In the genomic region with DNA sequence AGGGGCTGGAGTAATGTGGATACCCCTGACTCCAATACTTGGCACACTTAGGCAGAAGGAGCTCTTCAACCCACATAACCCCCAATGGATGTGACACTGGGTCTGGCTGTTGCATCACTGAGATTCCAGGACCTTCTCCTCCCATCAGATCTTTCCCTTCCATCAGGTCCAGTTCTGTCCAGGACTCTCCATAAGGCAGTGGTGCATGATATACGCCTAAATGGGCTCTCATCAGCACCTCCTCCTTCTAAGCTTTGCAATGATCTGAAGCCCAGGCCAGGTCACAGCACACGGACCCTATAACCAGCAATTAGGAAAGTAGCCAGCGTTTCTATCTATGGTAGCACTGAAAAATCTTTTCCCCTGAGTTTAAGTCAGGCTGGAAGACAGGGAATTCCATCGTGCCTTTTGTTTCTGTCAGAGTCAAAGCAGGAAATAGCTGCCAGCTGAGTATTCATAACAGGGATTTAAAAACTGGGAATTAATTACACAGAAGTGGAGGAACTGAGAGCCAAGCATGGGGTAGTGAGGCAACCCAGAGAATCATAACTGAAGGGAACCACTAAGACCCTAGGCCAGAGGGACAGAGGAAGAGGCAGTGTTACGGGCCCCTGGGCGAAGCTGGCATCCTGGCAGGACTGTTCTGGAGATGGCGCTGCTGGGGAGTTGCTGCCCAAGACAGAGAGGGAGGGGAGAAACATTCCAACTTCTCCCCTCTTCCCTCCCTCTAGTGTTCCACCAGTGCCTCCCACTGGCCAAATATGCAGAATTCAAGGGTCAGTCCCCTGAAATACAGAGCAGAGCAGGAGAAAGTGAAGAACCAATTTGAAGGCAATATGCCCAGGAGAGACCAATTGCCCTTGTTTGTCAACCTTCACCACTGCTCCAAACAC, we compare ENCODE assay signal across 12 cellular contexts. TPM values are rescaled to one million over a fixed set of nuclear protein-coding genes. Genes with fewer than 3 reads are reported as not detected.
DNase-seq lines count a peak whose midpoint lies in the region; ATAC-seq and TF ChIP-seq lines count a peak whose summit lies in the region.
"Had no signal": no experiment of that assay in that cellular context is flagged by ENCODE, and none has a peak within 500 bp of the region (broad histone marks: within the 10 kb centered on the region; RNA-seq: fewer than 3 reads in every experiment).

No MANE protein-coding gene starts in this region.

- TF ChIP-seq CTCF in cardiac muscle cell (IDR thresholded peaks at IDR 0.05; ENCODE audit: low read depth, low read length) (peak; percentile 12), heart left ventricle (IDR thresholded peaks at IDR 0.05) (no peak), fibroblast of pulmonary artery (IDR thresholded peaks at IDR 0.05; ENCODE audit: low read length, missing control alignments) (peak; percentile 19), mucosa of descending colon (IDR thresholded peaks at IDR 0.05) (no peak), lower leg skin (IDR thresholded peaks at IDR 0.05) (no peak)

- H3K27ac ChIP-seq in cardiac muscle cell, result no peak overlapping the region
- H3K27ac ChIP-seq in heart left ventricle, result no peak overlapping the region
- H3K27ac ChIP-seq: tibial artery had no signal

- H3K36me3 ChIP-seq in cardiac muscle cell, result no peaks in the 10 kb centered on the region
- no peaks in the 10 kb centered on the region for H3K36me3 ChIP-seq in heart left ventricle
- no peaks in the 10 kb centered on the region for H3K36me3 ChIP-seq in mucosa of descending colon (ENCODE audit: low read depth)
- H3K36me3 ChIP-seq: tibial artery had no signal

- in situ Hi-C loops in SK-MEL-5 (cut with HindIII; ENCODE audit: low pct_unique_long_range_greater_than_20kb, low sequenced_read_pairs), result no loop called here

- no peaks in the 10 kb centered on the region for H3K27me3 ChIP-seq in cardiac muscle cell
- no peaks in the 10 kb centered on the region for H3K27me3 ChIP-seq in heart left ventricle
- H3K27me3 ChIP-seq: tibial artery had no signal

- H3K9me3 ChIP-seq in cardiac muscle cell (ENCODE audit: low read depth) (no peaks in the 10 kb centered on the region), heart left ventricle (no peaks in the 10 kb centered on the region), mucosa of descending colon (no peaks in the 10 kb centered on the region)
- H3K9me3 ChIP-seq: tibial artery had no signal

- no peak for TF ChIP-seq POLR2A in heart left ventricle (IDR thresholded peaks at IDR 0.05)
- no peak for TF ChIP-seq POLR2A in lower leg skin (IDR thresholded peaks at IDR 0.05)
- TF ChIP-seq POLR2A in GM18505 (IDR thresholded peaks at IDR 0.05; ENCODE audit: borderline replicate concordance, extremely low read depth, insufficient read depth, insufficient read length), result no peak

- H3K4me1 ChIP-seq in cardiac muscle cell (ENCODE audit: low read depth), result no peaks in the 10 kb centered on the region
- H3K4me1 ChIP-seq in heart left ventricle, result peaks cover 0 to 4% (median 0%) of the 10 kb centered on the region in 12 donors
- H3K4me1 ChIP-seq in mucosa of descending colon (ENCODE audit: low read depth), result no peaks in the 10 kb centered on the region
- H3K4me1 ChIP-seq: tibial artery had no signal

- H3K4me3 ChIP-seq in cardiac muscle cell, result no peak overlapping the region
- no peak overlapping the region for H3K4me3 ChIP-seq in heart left ventricle
- no peak overlapping the region for H3K4me3 ChIP-seq in fibroblast of pulmonary artery (replicated peaks; ENCODE audit: low read depth, low read length)
- no peak overlapping the region for H3K4me3 ChIP-seq in mucosa of descending colon
- no peak overlapping the region for H3K4me3 ChIP-seq in lower leg skin (ENCODE audit: low read depth, poor library complexity, severe bottlenecking)
- H3K4me3 ChIP-seq: tibial artery had no signal

- intact Hi-C loops in heart left ventricle (cut with DNase I), result no loop called here
- intact Hi-C loops in mucosa of descending colon (cut with DNase I, micrococcal nuclease), result no loop called here
- intact Hi-C loops in lower leg skin (cut with DNase I; ENCODE audit: low total_unique reads), result no loop called here

- ATAC-seq in heart left ventricle (no peak), mucosa of descending colon (no peak), GM18505 (IDR thresholded peaks at IDR 0.05; ENCODE audit: unreplicated experiment) (no peak)

- DNase-seq in cardiac muscle cell (ENCODE audit: low read depth in 1 of 2, low spot score in 1 of 2) (peak in 1 of 2 donors; percentile 26), heart left ventricle (no peak), SK-MEL-5 (ENCODE audit: low read depth, low spot score) (peak; percentile 60), fibroblast of pulmonary artery (ENCODE audit: low read depth) (peak; percentile 45), hypothalamus (lab: John Stamatoyannopoulos, UW) (no peak), mucosa of descending colon (no peak), lower leg skin (ENCODE audit: low spot score in 2 of 2) (no peak)
- DNase-seq: AML-193, GDM1, NCI-H1417, tibial artery had no signal

- WGBS in heart left ventricle, 4 donors, result 62 to 71% (median 68%) methylated on average over 7 of the region's 7 CpGs
- WGBS in lower leg skin, 2 donors, result 70 to 71% methylated on average over 7 of the region's 7 CpGs

RNA-seq across cellular contexts. Expression of a gene that starts 37.5 kb away (rescaled TPM):
- 9.5 and 10.4 TPM in 2 replicates for total RNA-seq in cardiac muscle cell
- polyA plus RNA-seq in cardiac muscle cell, result 12.9 and 15.5 TPM in 2 replicates
- 1 to 10 TPM in 8 of 9 donors, under 1 TPM in 1; 0.89 to 4.8 (median 4.2) TPM for total RNA-seq in heart left ventricle
- polyA plus RNA-seq in heart left ventricle, result 1 to 10 TPM; 1.8 to 2.0 TPM
- not detected in 2 replicates for total RNA-seq in SK-MEL-5 (2014; rRNA removed; shearing (Covaris generic))
- not detected in 2 replicates for polyA plus RNA-seq in SK-MEL-5 (2015; cell fraction: cytosol; rRNA removed)
- polyA plus RNA-seq in SK-MEL-5 (2015; cell fraction: nucleus; rRNA removed), result not detected in 2 replicates
- 10 to 100 TPM; 26.9 to 58.6 (median 55.9) TPM for total RNA-seq in mucosa of descending colon
- total RNA-seq in lower leg skin, result 10 to 100 TPM; 17.2 to 25.2 (median 19.3) TPM

Comparison
In these comparisons a context has a peak if more than half of its experiments do, and no peak if none do; other contexts are left out.
1. CTCF ChIP-seq: peak in cardiac muscle cell (single experiment) and fibroblast of pulmonary artery (single experiment); none in heart left ventricle (0 of 12), mucosa of descending colon (single experiment) and lower leg skin (0 of 3).
2. DNase-seq: peak in SK-MEL-5 (single experiment) and fibroblast of pulmonary artery (single experiment); none in heart left ventricle (0 of 5), hypothalamus (0 of 51), mucosa of descending colon (0 of 3) and lower leg skin (0 of 2).